Comparison of ENCODE assay signal across 30 cellular contexts in genomic region chr2:167592441-167592840, GRCh38.
"Had no signal": no experiment of that assay in that cellular context is flagged by ENCODE, and none has a peak within 500 bp of the region (broad histone marks: within the 10 kb centered on the region; RNA-seq: fewer than 3 reads in every experiment).

No MANE protein-coding gene starts in this region.

- H3K4me3 Mint-ChIP-seq: activated CD4-positive, alpha-beta T cell treated with anti-CD3 and anti-CD28 coated beads for 36 hours; activated CD8-positive, alpha-beta T cell treated with anti-CD3 and anti-CD28 coated beads, Interleukin-2, amount 10 ng/mL, durations not matched to agents 7 days and 5 days; activated naive CD8-positive, alpha-beta T cell treated with anti-CD3 and anti-CD28 coated beads, Interleukin-2, amount 50 U/mL, for 24 hours; activated T-cell treated with anti-CD3 and anti-CD28 coated beads, Interleukin-2, amount 50 U/mL, for 24 hours; T-cell had no signal

- H3K9me3 Mint-ChIP-seq: activated naive CD8-positive, alpha-beta T cell treated with anti-CD3 and anti-CD28 coated beads, Interleukin-2, amount 50 U/mL, for 24 hours; activated T-cell treated with anti-CD3 and anti-CD28 coated beads, Interleukin-2, amount 50 U/mL, for 24 hours had no signal

- H3K4me1 ChIP-seq: ascending aorta, body of pancreas, Peyer's patch had no signal

- H3K27ac Mint-ChIP-seq: activated CD4-positive, alpha-beta T cell treated with anti-CD3 and anti-CD28 coated beads for 36 hours; activated CD8-positive, alpha-beta T cell treated with anti-CD3 and anti-CD28 coated beads, Interleukin-2, amount 10 ng/mL, durations not matched to agents 7 days and 5 days; activated naive CD4-positive, alpha-beta T cell treated with anti-CD3 and anti-CD28 coated beads, Interleukin-2, amount 50 U/mL, for 72 hours; activated naive CD8-positive, alpha-beta T cell treated with anti-CD3 and anti-CD28 coated beads, Interleukin-2, amount 50 U/mL, for 24 hours; activated T-cell treated with anti-CD3 and anti-CD28 coated beads, Interleukin-2, amount 50 U/mL, for 24 hours; T-cell had no signal

- H3K4me3 ChIP-seq: ascending aorta, body of pancreas, Peyer's patch, SK-N-MC had no signal

- H3K27me3 Mint-ChIP-seq: activated CD4-positive, alpha-beta T cell treated with anti-CD3 and anti-CD28 coated beads for 36 hours; activated naive CD8-positive, alpha-beta T cell treated with anti-CD3 and anti-CD28 coated beads, Interleukin-2, amount 50 U/mL, for 24 hours; activated T-cell treated with anti-CD3 and anti-CD28 coated beads, Interleukin-2, amount 50 U/mL, for 24 hours; T-cell had no signal

- H3K9me3 ChIP-seq: ascending aorta, body of pancreas, Peyer's patch had no signal

- H3K4me1 Mint-ChIP-seq: activated naive CD8-positive, alpha-beta T cell treated with anti-CD3 and anti-CD28 coated beads, Interleukin-2, amount 50 U/mL, for 24 hours had no signal

- ATAC-seq: activated CD4-positive, alpha-beta T cell treated with anti-CD3 and anti-CD28 coated beads for 36 hours; activated CD8-positive, alpha-beta T cell treated with anti-CD3 and anti-CD28 coated beads, Interleukin-2, amount 10 ng/mL, durations not matched to agents 7 days and 5 days; activated naive CD4-positive, alpha-beta T cell treated with anti-CD3 and anti-CD28 coated beads, Interleukin-2, amount 50 U/mL, for 72 hours; activated naive CD8-positive, alpha-beta T cell treated with anti-CD3 and anti-CD28 coated beads, Interleukin-2, amount 50 U/mL, for 24 hours; body of pancreas; T-cell had no signal

- H3K27me3 ChIP-seq: ascending aorta, body of pancreas, Peyer's patch had no signal

- DNase-seq: activated CD4-positive, alpha-beta T cell treated with anti-CD3 and anti-CD28 coated beads for 36 hours; activated CD4-positive, alpha-beta T cell treated with anti-CD3 and anti-CD28 coated beads, Interleukin-2, amount 50 U/mL, for 4 hours; activated CD4-positive, CD25-positive, alpha-beta regulatory T cell; activated CD8-positive, alpha-beta memory T cell treated with anti-CD3 and anti-CD28 coated beads, Interleukin-2, amount 50 U/mL, for 48 hours; activated CD8-positive, alpha-beta T cell treated with anti-CD3 and anti-CD28 coated beads, Interleukin-2, amount 10 ng/mL, durations not matched to agents 7 days and 5 days; activated effector memory CD4-positive, alpha-beta T cell treated with anti-CD3 and anti-CD28 coated beads, Interleukin-2, amount 50 U/mL, for 16 hours; activated naive CD4-positive, alpha-beta T cell treated with Interleukin-2 at 50 U/mL for 16 hours; activated naive CD8-positive, alpha-beta T cell treated with anti-CD3 and anti-CD28 coated beads, Interleukin-2, amount 50 U/mL, for 24 hours; activated T-cell treated with anti-CD3 and anti-CD28 coated beads, Interleukin-2, amount 50 U/mL, for 24 hours; amniotic stem cell; body of pancreas; Karpas-422; MM.1S; NCI-H1105; NCI-H1436; NCI-H1694 treated with DMSO at 0.1 percent for 48 hours; NCI-H2029 treated with DMSO at 0.1 percent for 48 hours; NCI-H345; NCI-H510A; NCI-H526 treated with DMSO at 0.1 percent for 48 hours; NK-92 treated with Interleukin-12 subunit alpha and Interleukin-12 subunit beta, amount 100 ng/mL, for 24 hours; Peyer's patch; SHP77; T-cell; T-helper 2 cell; T1000 had no signal

- H3K36me3 ChIP-seq: ascending aorta, Peyer's patch had no signal

- H3K27ac ChIP-seq: ascending aorta, body of pancreas, Peyer's patch, SK-N-MC, VCaP had no signal

- H3K36me3 Mint-ChIP-seq: activated naive CD4-positive, alpha-beta T cell treated with anti-CD3 and anti-CD28 coated beads, Interleukin-2, amount 50 U/mL, for 72 hours; T-cell had no signal
